9 cellular contexts compared by ENCODE assay signal in the genomic region with DNA sequence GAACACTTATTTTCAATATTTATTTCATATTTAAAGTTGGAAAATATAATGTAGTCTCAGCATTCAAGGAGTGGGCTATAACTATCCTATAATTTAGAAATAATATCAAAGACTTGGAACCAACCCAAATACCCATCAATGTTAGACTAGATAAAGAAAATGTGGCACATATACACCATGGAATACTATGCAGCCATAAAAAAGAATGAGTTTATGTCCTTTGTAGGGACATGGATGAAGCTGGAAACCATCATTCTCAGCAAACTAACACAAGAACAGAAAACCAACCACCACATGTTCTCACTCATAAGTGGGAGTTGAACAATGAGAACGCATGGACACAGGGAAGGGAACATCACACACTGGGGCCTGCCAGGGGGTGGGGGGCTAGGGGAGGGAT. TPM values are rescaled to one million over a fixed set of nuclear protein-coding genes. Genes with fewer than 3 reads are reported as not detected.
"Had no signal": no experiment of that assay in that cellular context is flagged by ENCODE, and none has a peak within 500 bp of the region (broad histone marks: within the 10 kb centered on the region; RNA-seq: fewer than 3 reads in every experiment).

No MANE protein-coding gene starts in this region.

RNA-seq across cellular contexts. Expression of a gene that starts 33.8 kb away (rescaled TPM):
- total RNA-seq: activated T-helper 1 cell treated with anti-CD3 and anti-CD28 coated beads, Interleukin-12 subunit alpha, Interleukin-12 subunit beta, Interleukin-2, Interleukin-4 antibody, amounts not matched to agents 30 ng/mL and 10 ng/mL and 1 ng/mL, durations not matched to agents 14 hours and 24 hours and 36 hours had no signal

RNA-seq across cellular contexts. Expression of a gene that starts 37.6 kb away (rescaled TPM):
- total RNA-seq: activated naive CD4-positive, alpha-beta T cell treated with anti-CD3 and anti-CD28 coated beads for 36 hours; activated naive CD4-positive, alpha-beta T cell treated with anti-CD3 and anti-CD28 coated beads, Interleukin-2, amount 50 U/mL, for 72 hours; activated naive CD8-positive, alpha-beta T cell treated with anti-CD3 and anti-CD28 coated beads for 36 hours; activated naive CD8-positive, alpha-beta T cell treated with anti-CD3 and anti-CD28 coated beads, Interleukin-2, amount 10 ng/mL, durations not matched to agents 7 days and 5 days; activated T-cell treated with anti-CD3 and anti-CD28 coated beads, Interleukin-2, amount 50 U/mL, for 4 hours; activated T-cell treated with anti-CD3 and anti-CD28 coated beads, Interleukin-2, amount 50 U/mL, for 72 hours; activated T-helper 1 cell treated with anti-CD3 and anti-CD28 coated beads, Interleukin-12 subunit alpha, Interleukin-12 subunit beta, Interleukin-2, Interleukin-4 antibody, amounts not matched to agents 30 ng/mL and 10 ng/mL and 1 ng/mL, durations not matched to agents 14 hours and 24 hours and 36 hours; activated T-helper 17 cell treated with anti-CD3 and anti-CD28 coated beads, Interleukin-2, amount 50 U/mL, for 72 hours; activated T-helper 2 cell treated with anti-CD3 and anti-CD28 coated beads, Interferon-gamma antibody, Interleukin-2, Interleukin-4, amounts not matched to agents 10 μg/mL and 5 μg/mL and 100 μg/mL, durations not matched to agents 14 hours and 24 hours and 36 hours had no signal
